ENCODE assay signal across 16 cellular contexts in genomic region chr5:172690258-172691075, GRCh38. TPM values are rescaled to one million over a fixed set of nuclear protein-coding genes. Genes with fewer than 3 reads are reported as not detected.
DNase-seq lines count a peak whose midpoint lies in the region; ATAC-seq and TF ChIP-seq lines count a peak whose summit lies in the region.
"Had no signal": no experiment of that assay in that cellular context is flagged by ENCODE, and none has a peak within 500 bp of the region (broad histone marks: within the 10 kb centered on the region; RNA-seq: fewer than 3 reads in every experiment).

No MANE protein-coding gene starts in this region.

- 83% methylated on average over 14 of the region's 24 CpGs for WGBS in esophagus muscularis mucosa
- WGBS in upper lobe of left lung, 2 donors = 88 to 91% methylated on average over 19 to 23 of the region's 24 CpGs

- TF ChIP-seq EP300 in esophagus muscularis mucosa (IDR thresholded peaks at IDR 0.05) = no peak
- TF ChIP-seq EP300 in upper lobe of left lung (IDR thresholded peaks at IDR 0.05) = no peak

- ATAC-seq in natural killer cell treated with Interleukin-12 subunit alpha and Interleukin-12 subunit beta and Interleukin-15 and Interleukin-18, amount 100 ng/mL, for 72 hours = peak in 1 of 2 donors; percentile 77
- ATAC-seq in natural killer cell (no peak), HG02798 (IDR thresholded peaks at IDR 0.05; ENCODE audit: poor library complexity, unreplicated experiment) (peak; percentile 46), upper lobe of left lung (ENCODE audit: low FRiP score in 2 of 2) (no peak)
- ATAC-seq: left colon had no signal

- H3K4me3 ChIP-seq in esophagus muscularis mucosa = no peak overlapping the region
- no peak overlapping the region for H3K4me3 ChIP-seq in vagina
- H3K4me3 ChIP-seq in upper lobe of left lung = no peak overlapping the region
- H3K4me3 ChIP-seq: dorsolateral prefrontal cortex had no signal

- peak overlapping the region; percentile 68 to 76 (median 70) for H3K27ac ChIP-seq in esophagus muscularis mucosa (replicated peaks in 1 of 4)
- H3K27ac ChIP-seq in vagina = peak overlapping the region; percentile 47
- peak overlapping the region in 2 of 4 donors; percentile 47 to 68 for H3K27ac ChIP-seq in upper lobe of left lung

- intact Hi-C loops in natural killer cell (cut with micrococcal nuclease) (no loop called here), esophagus muscularis mucosa (cut with DNase I) (loop anchor here (5.0 kb wide), 1 partner anchor 133 kb away; no protein-coding TSS in a partner anchor), vagina (cut with DNase I) (loop anchor here (5.0 kb wide), 1 partner anchor 43 kb away; no protein-coding TSS in a partner anchor), Calu3 (cut with micrococcal nuclease; ENCODE audit: unreplicated experiment) (loop anchor here (10.0 kb wide), 1 partner anchor 126 kb away; no protein-coding TSS in a partner anchor)

- DNase-seq in natural killer cell treated with Interleukin-12 subunit alpha and Interleukin-12 subunit beta and Interleukin-15 and Interleukin-18, amount 100 ng/mL, for 72 hours (ENCODE audit: low spot score) = peak; percentile 44
- DNase-seq in natural killer cell (no peak), esophagus muscularis mucosa (ENCODE audit: extremely low spot score) (no peak), vagina (ENCODE audit: extremely low spot score in 2 of 2) (no peak), upper lobe of left lung (no peak), immature natural killer cell (no peak), Calu3 (no peak)
- DNase-seq: activated CD4-positive, CD25-positive, alpha-beta regulatory T cell treated with anti-CD3 and anti-CD28 coated beads, Interleukin-2, amount 50 U/mL, for 72 hours; activated naive CD8-positive, alpha-beta T cell treated with anti-CD3 and anti-CD28 coated beads for 36 hours; dorsolateral prefrontal cortex; KG1; left colon; NCI-H2171; RPMI8226; stimulated activated CD4-positive, alpha-beta T cell treated with anti-CD3 and anti-CD28 coated beads, Interleukin-4, amount 100 ng/mL, for 1 hour had no signal

- CTCF ChIA-PET in Calu3 (lab: Charles Lee) = interaction anchor here (0.6 kb wide), 1 partner anchor 92 kb away, joined by 3 read pairs; no protein-coding TSS in a partner anchor

- TF ChIP-seq POLR2A in esophagus muscularis mucosa (IDR thresholded peaks at IDR 0.05; ENCODE audit: low read depth) = no peak
- TF ChIP-seq POLR2A in vagina (IDR thresholded peaks at IDR 0.05) = no peak
- no peak for TF ChIP-seq POLR2A in upper lobe of left lung (IDR thresholded peaks at IDR 0.05)

- H3K4me1 ChIP-seq in esophagus muscularis mucosa = peaks cover 66 to 91% (median 83%) of the 10 kb centered on the region in 4 donors
- H3K4me1 ChIP-seq in vagina = peaks cover 45% of the 10 kb centered on the region
- peaks cover 12 to 25% (median 20%) of the 10 kb centered on the region in 4 donors for H3K4me1 ChIP-seq in upper lobe of left lung

- H3K36me3 Mint-ChIP-seq in natural killer cell treated with Interleukin-12 subunit alpha and Interleukin-12 subunit beta and Interleukin-15 and Interleukin-18, amount 100 ng/mL, for 72 hours = no peaks in the 10 kb centered on the region
- H3K36me3 Mint-ChIP-seq in natural killer cell (no peaks in the 10 kb centered on the region), immature natural killer cell (peaks cover 0 to 4% (median 0%) of the 10 kb centered on the region in 3 donors), Calu3 (ENCODE audit: insufficient read depth, unreplicated experiment) (no peaks in the 10 kb centered on the region)
- H3K36me3 Mint-ChIP-seq: activated naive CD8-positive, alpha-beta T cell treated with anti-CD3 and anti-CD28 coated beads for 36 hours had no signal

- H3K27me3 ChIP-seq in esophagus muscularis mucosa (no peaks in the 10 kb centered on the region), vagina (no peaks in the 10 kb centered on the region), upper lobe of left lung (no peaks in the 10 kb centered on the region)
- H3K27me3 ChIP-seq: dorsolateral prefrontal cortex had no signal

- H3K36me3 ChIP-seq in esophagus muscularis mucosa (peaks cover 0 to 48% (median 27%) of the 10 kb centered on the region in 4 donors), vagina (no peaks in the 10 kb centered on the region), upper lobe of left lung (peaks cover 0 to 21% (median 5%) of the 10 kb centered on the region in 4 donors)

- no peaks in the 10 kb centered on the region for H3K9me3 ChIP-seq in esophagus muscularis mucosa
- no peaks in the 10 kb centered on the region for H3K9me3 ChIP-seq in vagina
- no peaks in the 10 kb centered on the region for H3K9me3 ChIP-seq in upper lobe of left lung

- H3K9me3 Mint-ChIP-seq in natural killer cell treated with Interleukin-12 subunit alpha and Interleukin-12 subunit beta and Interleukin-15 and Interleukin-18, amount 100 ng/mL, for 72 hours = no peaks in the 10 kb centered on the region
- no peaks in the 10 kb centered on the region for H3K9me3 Mint-ChIP-seq in natural killer cell
- H3K9me3 Mint-ChIP-seq in immature natural killer cell = no peaks in the 10 kb centered on the region
- H3K9me3 Mint-ChIP-seq in Calu3 (ENCODE audit: low read depth, unreplicated experiment) = no peaks in the 10 kb centered on the region
- H3K9me3 Mint-ChIP-seq: activated naive CD8-positive, alpha-beta T cell treated with anti-CD3 and anti-CD28 coated beads for 36 hours had no signal

- H3K4me3 Mint-ChIP-seq in natural killer cell treated with Interleukin-12 subunit alpha and Interleukin-12 subunit beta and Interleukin-15 and Interleukin-18, amount 100 ng/mL, for 72 hours = no peak overlapping the region
- H3K4me3 Mint-ChIP-seq in natural killer cell = no peak overlapping the region
- peak overlapping the region in 1 of 5 donors; percentile 14 for H3K4me3 Mint-ChIP-seq in immature natural killer cell
- no peak overlapping the region for H3K4me3 Mint-ChIP-seq in Calu3 (ENCODE audit: low read depth, unreplicated experiment)
- H3K4me3 Mint-ChIP-seq: activated naive CD8-positive, alpha-beta T cell treated with anti-CD3 and anti-CD28 coated beads for 36 hours had no signal

- TF ChIP-seq CTCF in natural killer cell (IDR thresholded peaks at IDR 0.05) (no peak), esophagus muscularis mucosa (IDR thresholded peaks at IDR 0.05) (no peak), vagina (IDR thresholded peaks at IDR 0.05) (no peak), upper lobe of left lung (IDR thresholded peaks at IDR 0.05) (no peak), Calu3 (IDR thresholded peaks at IDR 0.05; ENCODE audit: unreplicated experiment) (no peak)

- H3K27me3 Mint-ChIP-seq in natural killer cell treated with Interleukin-12 subunit alpha and Interleukin-12 subunit beta and Interleukin-15 and Interleukin-18, amount 100 ng/mL, for 72 hours = no peaks in the 10 kb centered on the region
- H3K27me3 Mint-ChIP-seq in natural killer cell (ENCODE audit: low read depth in 2 of 2) (no peaks in the 10 kb centered on the region), immature natural killer cell (ENCODE audit: low read depth in 3 of 3) (peaks cover 0 to 1% (median 0%) of the 10 kb centered on the region in 3 donors), Calu3 (ENCODE audit: unreplicated experiment) (no peaks in the 10 kb centered on the region)
- H3K27me3 Mint-ChIP-seq: activated naive CD8-positive, alpha-beta T cell treated with anti-CD3 and anti-CD28 coated beads for 36 hours had no signal

- BruUV-seq in Calu3 (replicated peaks; lab: Mats Ljungman, UMichigan) = no TSS peak

- no peak overlapping the region for H3K27ac Mint-ChIP-seq in natural killer cell treated with Interleukin-12 subunit alpha and Interleukin-12 subunit beta and Interleukin-15 and Interleukin-18, amount 100 ng/mL, for 72 hours
- H3K27ac Mint-ChIP-seq in natural killer cell = no peak overlapping the region
- peak overlapping the region in 1 of 6 donors; percentile 73 for H3K27ac Mint-ChIP-seq in immature natural killer cell
- H3K27ac Mint-ChIP-seq in Calu3 (ENCODE audit: unreplicated experiment) = no peak overlapping the region
- H3K27ac Mint-ChIP-seq: activated naive CD8-positive, alpha-beta T cell treated with anti-CD3 and anti-CD28 coated beads for 36 hours had no signal

- H3K4me1 Mint-ChIP-seq in natural killer cell treated with Interleukin-12 subunit alpha and Interleukin-12 subunit beta and Interleukin-15 and Interleukin-18, amount 100 ng/mL, for 72 hours (ENCODE audit: low read depth in 2 of 2) = peaks cover 0 to 3% of the 10 kb centered on the region in 2 donors
- peaks cover 0 to 5% of the 10 kb centered on the region in 2 donors for H3K4me1 Mint-ChIP-seq in natural killer cell
- H3K4me1 Mint-ChIP-seq in immature natural killer cell = peaks cover 8% of the 10 kb centered on the region in 2 donors
- H3K4me1 Mint-ChIP-seq in Calu3 (ENCODE audit: low read depth, unreplicated experiment) = peaks cover 18% of the 10 kb centered on the region

RNA-seq across cellular contexts. Expression of gene NEURL1B, which starts 49.4 kb away (rescaled TPM):
- under 1 TPM; 0.14 to 0.36 TPM for total RNA-seq in natural killer cell treated with Interleukin-12 subunit alpha and Interleukin-12 subunit beta and Interleukin-15 and Interleukin-18, amount 100 ng/mL, for 72 hours
- under 1 TPM; 0.28 to 0.54 (median 0.45) TPM for total RNA-seq in natural killer cell
- total RNA-seq in esophagus muscularis mucosa = 10 to 100 TPM; 34.1 to 87.1 (median 60.2) TPM
- total RNA-seq in vagina = 30.9 TPM
- total RNA-seq in upper lobe of left lung = 10 to 100 TPM in 4 of 6 donors, 1 to 10 TPM in 2; 6.3 to 29.4 (median 15.1) TPM
- polyA plus RNA-seq in immature natural killer cell = under 1 TPM in 1 of 3 donors, not detected in 2; 0.09 TPM
- total RNA-seq in Calu3 (2022) = 2.0 and 2.8 TPM in 2 replicates
